16 cellular contexts compared by ENCODE assay signal in genomic region chr12:121939190-121939589, GRCh38. TPM values are rescaled to one million over a fixed set of nuclear protein-coding genes. Genes with fewer than 3 reads are reported as not detected.
DNase-seq lines count a peak whose midpoint lies in the region; ATAC-seq, FAIRE-seq and TF ChIP-seq lines count a peak whose summit lies in the region.
"Had no signal": no experiment of that assay in that cellular context is flagged by ENCODE, and none has a peak within 500 bp of the region (broad histone marks: within the 10 kb centered on the region; RNA-seq: fewer than 3 reads in every experiment).

No MANE protein-coding gene starts in this region.

- no peaks in the 10 kb centered on the region for H3K9me2 ChIP-seq in SK-N-SH

- H3K27me3 ChIP-seq in SK-N-SH (ENCODE audit: insufficient read depth) (no peaks in the 10 kb centered on the region), OCI-LY3 (ENCODE audit: low read depth, low read length) (no peaks in the 10 kb centered on the region), small intestine (ENCODE audit: control insufficient read depth in 2 of 2, insufficient read depth in 2 of 2, low read length in 2 of 2) (no peaks in the 10 kb centered on the region), MG63 (no peaks in the 10 kb centered on the region)
- H3K27me3 ChIP-seq in CD4-positive, alpha-beta T cell (ENCODE audit: control insufficient read depth, insufficient read depth, low read length), result no peaks in the 10 kb centered on the region
- H3K27me3 ChIP-seq: ascending aorta had no signal

- no peaks in the 10 kb centered on the region for H3K9me3 ChIP-seq in SK-N-SH
- no peaks in the 10 kb centered on the region for H3K9me3 ChIP-seq in OCI-LY3 (ENCODE audit: insufficient read depth, low read length)
- H3K9me3 ChIP-seq in small intestine (ENCODE audit: control insufficient read depth, low read depth), result no peaks in the 10 kb centered on the region
- no peaks in the 10 kb centered on the region for H3K9me3 ChIP-seq in MG63
- H3K9me3 ChIP-seq in T-helper 17 cell (ENCODE audit: control insufficient read depth, low read length, poor library complexity, severe bottlenecking), result no peaks in the 10 kb centered on the region
- H3K9me3 ChIP-seq in CD4-positive, alpha-beta T cell (ENCODE audit: control insufficient read depth, low read length), result no peaks in the 10 kb centered on the region
- H3K9me3 ChIP-seq: A549, ascending aorta had no signal

- FAIRE-seq in small intestine (lab: Jason Lieb, UNC), result no peak
- FAIRE-seq: A549 had no signal

- CTCF ChIA-PET in SK-N-SH (lab: Yijun Ruan, JAX), result no interaction called here
- CTCF ChIA-PET in CD4-positive, alpha-beta T cell (lab: Charles Lee), result no interaction called here

- H3K9me3 Mint-ChIP-seq in CD4-positive, alpha-beta T cell, result no peaks in the 10 kb centered on the region

- DNase-seq in SK-N-SH (no peak), glomerular visceral epithelial cell (ENCODE audit: extremely low spot score) (peak; percentile 58), small intestine (peak; percentile 67), MG63 (no peak), T-helper 17 cell (no peak)
- no peak for DNase-seq in CD4-positive, alpha-beta T cell
- DNase-seq: activated effector memory CD4-positive, alpha-beta T cell treated with Interleukin-2 at 50 U/mL for 16 hours; erythroblast; NCI-H187 treated with DMSO at 0.1 percent for 48 hours; NCI-H524 treated with DMSO at 0.1 percent for 48 hours had no signal

- ATAC-seq in SK-N-SH treated with all-trans-retinoic acid at 6 μM for 48 hours, result no peak
- no peak for ATAC-seq in T-helper 17 cell
- no peak for ATAC-seq in CD4-positive, alpha-beta T cell (ENCODE audit: poor library complexity)
- ATAC-seq: WTC11 had no signal

- WGBS in SK-N-SH (ENCODE audit: low lambda C conversion rate), result 86% methylated on average over 7 of the region's 7 CpGs
- WGBS in small intestine, 3 donors, result 18 to 36% (median 25%) methylated on average over 7 of the region's 7 CpGs

- H3F3A ChIP-seq in SK-N-SH (replicated peaks; ENCODE audit: insufficient read depth), result peaks cover 8% of the 10 kb centered on the region

- H3K27ac Mint-ChIP-seq in T-helper 17 cell, result no peak overlapping the region
- H3K27ac Mint-ChIP-seq in CD4-positive, alpha-beta T cell, result no peak overlapping the region
- H3K27ac Mint-ChIP-seq: mesothelial cell of epicardium, WTC11 had no signal

- H3K9ac ChIP-seq in SK-N-SH, result no peak overlapping the region
- H3K9ac ChIP-seq in OCI-LY3 (ENCODE audit: low read length), result no peak overlapping the region

- no peak overlapping the region for H3K4me2 ChIP-seq in SK-N-SH
- H3K4me2 ChIP-seq in OCI-LY3 (ENCODE audit: low read length), result peak overlapping the region; percentile 66
- H3K4me2 ChIP-seq: A549 had no signal

- H3K79me2 ChIP-seq in SK-N-SH (ENCODE audit: insufficient read depth) (no peaks in the 10 kb centered on the region), OCI-LY3 (ENCODE audit: low read length) (no peaks in the 10 kb centered on the region)

- H3K27ac ChIP-seq in SK-N-SH (ENCODE audit: low read depth in 2 of 2, low read length in 1 of 2), result peak overlapping the region in 1 of 2 experiments; percentile 16; a peak in 1 of 4 replicates
- H3K27ac ChIP-seq in OCI-LY3 (ENCODE audit: low read length), result no peak overlapping the region
- H3K27ac ChIP-seq in small intestine (ENCODE audit: low read depth in 1 of 2, low read length in 1 of 2), result no peak overlapping the region
- H3K27ac ChIP-seq in CD4-positive, alpha-beta T cell (ENCODE audit: low read depth, low read length), result no peak overlapping the region
- H3K27ac ChIP-seq: A549, ascending aorta had no signal

- H3K36me3 ChIP-seq in SK-N-SH (replicated peaks in 1 of 2; ENCODE audit: control insufficient read depth in 1 of 2, insufficient read depth in 2 of 2, low read length in 1 of 2) (peaks cover 0 to 15% of the 10 kb centered on the region in 2 experiments), OCI-LY3 (replicated peaks; ENCODE audit: low read depth, low read length) (peaks cover 3% of the 10 kb centered on the region), small intestine (ENCODE audit: control insufficient read depth in 2 of 2, insufficient read depth in 2 of 2, low read length in 2 of 2) (no peaks in the 10 kb centered on the region), MG63 (peaks cover 9% of the 10 kb centered on the region)

- H3K27me3 Mint-ChIP-seq in T-helper 17 cell, result no peaks in the 10 kb centered on the region
- H3K27me3 Mint-ChIP-seq in CD4-positive, alpha-beta T cell, result no peaks in the 10 kb centered on the region

- TF ChIP-seq CTCF in SK-N-SH (IDR thresholded peaks at IDR 0.05) (no peak), OCI-LY3 (IDR thresholded peaks at IDR 0.05; ENCODE audit: low read depth, low read length) (no peak)
- TF ChIP-seq CTCF in CD4-positive, alpha-beta T cell (IDR thresholded peaks at IDR 0.05), result no peak

- intact Hi-C loops in CD4-positive, alpha-beta T cell (cut with DNase I, micrococcal nuclease), result no loop called here

- H3K4me1 ChIP-seq in SK-N-SH (ENCODE audit: control insufficient read depth in 1 of 2, insufficient read depth in 2 of 2, low read depth in 1 of 2, low read length in 1 of 2), result peaks cover 0 to 4% of the 10 kb centered on the region in 2 experiments; a peak in 1 of 4 replicates
- H3K4me1 ChIP-seq in OCI-LY3 (ENCODE audit: low read length), result peaks cover 10% of the 10 kb centered on the region
- H3K4me1 ChIP-seq in small intestine (ENCODE audit: control insufficient read depth in 2 of 2, insufficient read depth in 1 of 2, low read depth in 1 of 2, low read length in 1 of 2), result no peaks in the 10 kb centered on the region
- H3K4me1 ChIP-seq: A549, ascending aorta had no signal

- TF ChIP-seq EP300 in SK-N-SH (IDR thresholded peaks at IDR 0.05; ENCODE audit: borderline replicate concordance in 1 of 2, low read depth in 1 of 2, low read length in 1 of 2), result no peak

- no peak overlapping the region for H3K4me3 Mint-ChIP-seq in T-helper 17 cell
- no peak overlapping the region for H3K4me3 Mint-ChIP-seq in CD4-positive, alpha-beta T cell
- H3K4me3 Mint-ChIP-seq: mesothelial cell of epicardium, WTC11 had no signal

- peaks cover 2% of the 10 kb centered on the region for H3K36me3 Mint-ChIP-seq in T-helper 17 cell (ENCODE audit: low read depth)
- H3K36me3 Mint-ChIP-seq in CD4-positive, alpha-beta T cell (ENCODE audit: low read depth), result no peaks in the 10 kb centered on the region

- H4K20me1 ChIP-seq in SK-N-SH (ENCODE audit: insufficient read depth) (no peaks in the 10 kb centered on the region), OCI-LY3 (ENCODE audit: insufficient read depth, low read length) (no peaks in the 10 kb centered on the region)

- TF ChIP-seq RAD21 in SK-N-SH (IDR thresholded peaks at IDR 0.05; ENCODE audit: low read length), result no peak

- H2AFZ ChIP-seq in SK-N-SH (ENCODE audit: low read depth) (no peak overlapping the region), OCI-LY3 (ENCODE audit: low read depth, low read length) (no peak overlapping the region)

- H3K4me1 Mint-ChIP-seq in T-helper 17 cell, result peaks cover 11% of the 10 kb centered on the region
- H3K4me1 Mint-ChIP-seq in CD4-positive, alpha-beta T cell (ENCODE audit: low read depth), result peaks cover 5% of the 10 kb centered on the region
- H3K4me1 Mint-ChIP-seq: mesothelial cell of epicardium had no signal

- POLR2A ChIA-PET in SK-N-SH (lab: Yijun Ruan, JAX), result interaction anchor here (0.6 kb wide), 1 partner anchor 335 kb away, joined by 3 read pairs; no protein-coding TSS in a partner anchor
- POLR2A ChIA-PET in CD4-positive, alpha-beta T cell (lab: Charles Lee), result no interaction called here

- no peak overlapping the region for H3K4me3 ChIP-seq in SK-N-SH (ENCODE audit: low read depth in 2 of 2, low read length in 1 of 2)
- peak overlapping the region; percentile 38 for H3K4me3 ChIP-seq in OCI-LY3 (ENCODE audit: low read length)
- no peak overlapping the region for H3K4me3 ChIP-seq in small intestine (ENCODE audit: low read depth in 1 of 2, low read length in 2 of 2)
- H3K4me3 ChIP-seq in MG63, result no peak overlapping the region
- H3K4me3 ChIP-seq: A549, ascending aorta had no signal

TF ChIP-seq in SK-N-SH treated with all-trans-retinoic acid at 6 μM for 48 hours, 23 proteins besides CTCF, POLR2A, EP300 and RAD21 (continues in another document):
- TF ChIP-seq ESRRG (CRISPR knock-in tag; IDR thresholded peaks at IDR 0.05), result no peak

TF ChIP-seq in SK-N-SH, 30 proteins besides CTCF, POLR2A, EP300 and RAD21 (continues in another document):
- TF ChIP-seq SMC3 (IDR thresholded peaks at IDR 0.05; ENCODE audit: low read depth, low read length) (no peak), FOXM1 (IDR thresholded peaks at IDR 0.05; ENCODE audit: low read depth) (no peak), MAX (IDR thresholded peaks at IDR 0.05; ENCODE audit: low read depth) (no peak), NFIC (IDR thresholded peaks at IDR 0.05; ENCODE audit: borderline replicate concordance) (no peak), TCF12 (IDR thresholded peaks at IDR 0.05) (no peak)

RNA-seq across cellular contexts. Expression of gene CFAP251, which starts 20.8 kb away (rescaled TPM):
- polyA plus RNA-seq in SK-N-SH (2012; rRNA removed) (5.7 and 8.0 TPM in 2 replicates), small intestine (under 1 TPM in 2 of 3 donors, not detected in 1; 0.34 to 0.67 TPM)
- 5.4 and 6.0 TPM in 2 replicates for polyA plus RNA-seq in SK-N-SH (2012; cell fraction: cytosol; rRNA removed)
- 10.7 and 15.5 TPM in 2 replicates for polyA plus RNA-seq in SK-N-SH (2012; cell fraction: nucleus; rRNA removed)
- total RNA-seq in MG63 (2014; rRNA removed; shearing (Covaris generic); ENCODE audit: low replicate concordance), result 0.74 and 1.7 TPM in 2 replicates
- 1 to 10 TPM in 1 of 2 donors, under 1 TPM in 1; 0.97 to 1.1 TPM for total RNA-seq in T-helper 17 cell
- under 1 TPM; 0.28 to 0.33 TPM for total RNA-seq in CD4-positive, alpha-beta T cell

RNA-seq across cellular contexts. Expression of gene PSMD9, which starts 50.6 kb away (rescaled TPM):
- polyA plus RNA-seq in SK-N-SH (2012; rRNA removed), result 227 and 234 TPM in 2 replicates
- 116 and 197 TPM in 2 replicates for polyA plus RNA-seq in SK-N-SH (2012; cell fraction: cytosol; rRNA removed)
- 101 and 104 TPM in 2 replicates for polyA plus RNA-seq in SK-N-SH (2012; cell fraction: nucleus; rRNA removed)
- 100 to 1,000 TPM in 1 of 3 donors, 10 to 100 TPM in 2; 80.5 to 123 (median 97.5) TPM for polyA plus RNA-seq in small intestine
- 66.6 and 117 TPM in 2 replicates for total RNA-seq in MG63 (2014; rRNA removed; shearing (Covaris generic); ENCODE audit: low replicate concordance)
- total RNA-seq in T-helper 17 cell, result 10 to 100 TPM; 40.5 to 51.3 TPM
- total RNA-seq in CD4-positive, alpha-beta T cell, result 10 to 100 TPM; 29.5 to 31.8 TPM

Comparison
In these comparisons a context has a peak if more than half of its experiments do, and no peak if none do; other contexts are left out.
1. DNase-seq: peak in glomerular visceral epithelial cell (single experiment) and small intestine (single experiment); none in SK-N-SH (single experiment), MG63 (single experiment), T-helper 17 cell (0 of 3) and CD4-positive, alpha-beta T cell (0 of 10).